ENCODE assay signal across 8 cellular contexts in genomic region chr12:751828-752672, GRCh38. TPM values are rescaled to one million over a fixed set of nuclear protein-coding genes. Genes with fewer than 3 reads are reported as not detected.
DNase-seq lines count a peak whose midpoint lies in the region; ATAC-seq and TF ChIP-seq lines count a peak whose summit lies in the region.

TSS of gene WNK1 (plus strand) at chr12:752579. CDS start at chr12:753566, 987 bp downstream.

- no peaks in the 10 kb centered on the region for H3K36me3 ChIP-seq in spleen

- DNase-seq in AG04450 (ENCODE audit: low read depth, low spot score) = peak; percentile 98
- peak; percentile 97 for DNase-seq in NCI-H226
- peak; percentile 96 for DNase-seq in WTC11 (ENCODE audit: low spot score)
- peak; percentile 99 for DNase-seq in cardiac fibroblast (ENCODE audit: low read depth in 2 of 2)
- peak; percentile 95 to 96 (median 96) for DNase-seq in immature natural killer cell
- DNase-seq in spleen = peak; percentile 98

- intact Hi-C loops in spleen (cut with DNase I; ENCODE audit: low total_unique reads) = loop anchor here (10.0 kb wide), 3 partner anchors 53 to 177 kb away; no protein-coding TSS in a partner anchor

- ATAC-seq in GM18909 (IDR thresholded peaks at IDR 0.05; ENCODE audit: poor library complexity, unreplicated experiment) (peak; percentile 59), HG03175 (IDR thresholded peaks at IDR 0.05; ENCODE audit: unreplicated experiment) (peak; percentile 61), WTC11 (peak; percentile 81)

- TF ChIP-seq CTCF in AG04450 (IDR thresholded peaks at IDR 0.05; ENCODE audit: low read depth, low read length) (no peak), WTC11 (IDR thresholded peaks at IDR 0.05) (no peak), cardiac fibroblast (IDR thresholded peaks at IDR 0.05; ENCODE audit: low read depth, low read length) (no peak), spleen (IDR thresholded peaks at IDR 0.05 in 8 of 11, conservative IDR thresholded peaks at IDR 0.05 in 3 of 11) (no peak)

- H3K36me3 Mint-ChIP-seq in WTC11 (no peaks in the 10 kb centered on the region; the same call in 1 of the 2 replicates), immature natural killer cell (no peaks in the 10 kb centered on the region)

- H3K27ac ChIP-seq in AG04450 (ENCODE audit: low read depth, low read length) = peak within 1 kb of the TSS; percentile 73
- peak within 1 kb of the TSS; percentile 85 to 100 (median 98) for H3K27ac ChIP-seq in spleen

- no peaks in the 10 kb centered on the region for H3K27me3 ChIP-seq in AG04450 (ENCODE audit: control insufficient read depth, insufficient read depth, low read length)
- no peaks in the 10 kb centered on the region for H3K27me3 ChIP-seq in spleen (replicated peaks in 1 of 7)

- CTCF ChIA-PET in AG04450 (lab: Charles Lee) = interaction anchor here (0.6 to 5.7 kb wide), 37 partner anchors 9 to 530 kb away, joined by 3 to 145 read pairs (median 5); partner anchors contain the start of gene RAD52
- CTCF ChIA-PET in WTC11 (lab: Charles Lee) = interaction anchor here (0.7 to 4.3 kb wide), 21 partner anchors 9 to 205 kb away, joined by 3 to 63 read pairs (median 6); partner anchors contain the start of genes NINJ2 and RAD52

- H3K4me3 Mint-ChIP-seq in WTC11 (peak within 1 kb of the TSS; percentile 92), immature natural killer cell (peak within 1 kb of the TSS; percentile 83 to 98 (median 92))

- H3K27ac Mint-ChIP-seq in WTC11 (no peak within 1 kb of the TSS), immature natural killer cell (peak within 1 kb of the TSS; percentile 89 to 94 (median 91))

- POLR2A ChIA-PET in AG04450 (lab: Yijun Ruan, JAX) = interaction anchor here (0.6 to 4.3 kb wide), 6 partner anchors 72 to 197 kb away, joined by 3 to 19 read pairs (median 6); partner anchors contain the start of gene RAD52
- POLR2A ChIA-PET in WTC11 (lab: Charles Lee) = interaction anchor here (0.6 to 2.9 kb wide), 5 partner anchors 29 to 191 kb away, joined by 3 to 17 read pairs (median 9); no protein-coding TSS in a partner anchor

- TF ChIP-seq POLR2A in spleen (IDR thresholded peaks at IDR 0.05) = peak in 2 of 3 donors; percentile 68 to 79

- peaks cover 14 to 59% (median 49%) of the 10 kb centered on the region in 6 donors for H3K4me1 ChIP-seq in spleen

- H3K4me1 Mint-ChIP-seq in WTC11 (peaks cover 32% of the 10 kb centered on the region), immature natural killer cell (peaks cover 33 to 40% of the 10 kb centered on the region in 2 donors)

- 0 to 1% (median 0%) methylated on average over 27 to 47 of the region's 47 CpGs for WGBS in spleen, 5 donors

- no peaks in the 10 kb centered on the region for H3K27me3 Mint-ChIP-seq in WTC11 (ENCODE audit: low read depth)
- H3K27me3 Mint-ChIP-seq in immature natural killer cell (ENCODE audit: low read depth in 3 of 3) = peaks cover 0 to 8% (median 0%) of the 10 kb centered on the region in 3 donors

- H3K4me3 ChIP-seq in AG04450 (ENCODE audit: low read depth, low read length) (peak within 1 kb of the TSS; percentile 83), cardiac fibroblast (replicated peaks in 1 of 2; ENCODE audit: low read depth in 2 of 2, low read length in 2 of 2) (peak within 1 kb of the TSS; percentile 81 to 84), spleen (peak within 1 kb of the TSS; percentile 70 to 89 (median 79))

- H3K9me3 ChIP-seq in AG04450 (ENCODE audit: control insufficient read depth, insufficient read depth, low read length) (peaks cover 4% of the 10 kb centered on the region; the same call in 1 of the 2 replicates), spleen (no peaks in the 10 kb centered on the region)

- H3K9me3 Mint-ChIP-seq in WTC11 = no peaks in the 10 kb centered on the region
- no peaks in the 10 kb centered on the region for H3K9me3 Mint-ChIP-seq in immature natural killer cell

TF ChIP-seq in WTC11, 78 proteins besides CTCF, POLR2A, EP300 and RAD21:
- TF ChIP-seq ZSCAN18 (CRISPR knock-in tag; IDR thresholded peaks at IDR 0.05) (no peak), NFYB (CRISPR knock-in tag; conservative IDR thresholded peaks at IDR 0.05; ENCODE audit: low read depth) (no peak), FOXP4 (CRISPR knock-in tag; IDR thresholded peaks at IDR 0.05) (0 out of 2 replicates have a peak, but pooled peaks have one; percentile 1), SP1 (CRISPR knock-in tag; conservative IDR thresholded peaks at IDR 0.05) (peak; percentile 28; the same call in 1 of the 2 replicates), MLX (CRISPR knock-in tag; IDR thresholded peaks at IDR 0.05) (no peak), NFE2L1 (CRISPR knock-in tag; IDR thresholded peaks at IDR 0.05) (no peak), ELF4 (CRISPR knock-in tag; IDR thresholded peaks at IDR 0.05; ENCODE audit: low read depth) (no peak), FOXK1 (CRISPR knock-in tag; IDR thresholded peaks at IDR 0.05) (peak; percentile 21; the same call in 1 of the 2 replicates)

RNA-seq across cellular contexts. Expression of gene WNK1, which starts in this region (rescaled TPM):
- polyA plus RNA-seq in AG04450 (2011; rRNA removed) = 38.0 and 52.4 TPM in 2 replicates
- polyA minus RNA-seq in AG04450 (2011; rRNA and poly(A)+ RNA removed) = 222 and 276 TPM in 2 replicates
- 118 to 126 TPM (median 123 TPM) in 3 replicates for total RNA-seq in WTC11 (2021)
- polyA plus RNA-seq in immature natural killer cell = 10 to 100 TPM in 1 of 3 donors, 1 to 10 TPM in 2; 7.5 to 46.5 (median 8.6) TPM
- total RNA-seq in spleen = 100 to 1,000 TPM; 188 to 261 (median 219) TPM
- polyA plus RNA-seq in spleen = 10 to 100 TPM in 2 of 3 donors, 1 to 10 TPM in 1; 8.8 to 18.9 (median 10.6) TPM

Comparison
In these comparisons a context has a peak if more than half of its experiments do, and no peak if none do; other contexts are left out.
1. Peak in every context shown above with its lines: DNase-seq, ATAC-seq, H3K4me3 ChIP-seq and H3K27ac ChIP-seq.